ENCODE assay signal across 1 cellular context in the genomic region with DNA sequence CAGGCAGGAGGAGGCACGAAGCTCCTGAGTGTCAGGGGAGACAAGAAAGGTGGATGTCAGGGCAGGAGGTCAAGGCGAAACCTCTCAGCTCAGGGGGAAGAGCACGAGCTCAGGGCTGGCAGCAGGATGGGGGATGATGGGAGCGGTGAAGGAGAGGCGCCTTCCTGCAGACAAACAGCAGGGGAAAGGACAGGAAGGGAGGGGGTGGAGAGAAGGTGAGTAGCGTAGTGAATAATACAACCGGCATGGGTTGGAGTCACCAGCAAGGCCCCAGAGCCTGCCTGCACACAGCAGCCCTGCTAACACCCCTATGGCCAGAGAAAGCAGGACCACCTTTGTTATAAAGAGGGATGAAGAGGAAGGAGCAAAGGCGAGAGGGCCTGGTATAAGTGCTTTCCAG.
TF ChIP-seq lines count a peak whose summit lies in the region.

No MANE protein-coding gene starts in this region.

TF ChIP-seq in WTC11, 78 proteins besides CTCF, POLR2A, EP300 and RAD21 (continued from another document):
- no peak for TF ChIP-seq E2F5 (CRISPR knock-in tag; IDR thresholded peaks at IDR 0.05)
- TF ChIP-seq, protein P1, sequence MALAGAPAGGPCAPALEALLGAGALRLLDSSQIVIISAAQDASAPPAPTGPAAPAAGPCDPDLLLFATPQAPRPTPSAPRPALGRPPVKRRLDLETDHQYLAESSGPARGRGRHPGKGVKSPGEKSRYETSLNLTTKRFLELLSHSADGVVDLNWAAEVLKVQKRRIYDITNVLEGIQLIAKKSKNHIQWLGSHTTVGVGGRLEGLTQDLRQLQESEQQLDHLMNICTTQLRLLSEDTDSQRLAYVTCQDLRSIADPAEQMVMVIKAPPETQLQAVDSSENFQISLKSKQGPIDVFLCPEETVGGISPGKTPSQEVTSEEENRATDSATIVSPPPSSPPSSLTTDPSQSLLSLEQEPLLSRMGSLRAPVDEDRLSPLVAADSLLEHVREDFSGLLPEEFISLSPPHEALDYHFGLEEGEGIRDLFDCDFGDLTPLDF (CRISPR knock-in tag; IDR thresholded peaks at IDR 0.05) = no peak
- TF ChIP-seq ZNF425 (CRISPR knock-in tag; conservative IDR thresholded peaks at IDR 0.05) = no peak
- no peak for TF ChIP-seq SMAD4 (CRISPR knock-in tag; IDR thresholded peaks at IDR 0.05)
